Comparison of ENCODE assay signal across 1 cellular context in the genomic region with DNA sequence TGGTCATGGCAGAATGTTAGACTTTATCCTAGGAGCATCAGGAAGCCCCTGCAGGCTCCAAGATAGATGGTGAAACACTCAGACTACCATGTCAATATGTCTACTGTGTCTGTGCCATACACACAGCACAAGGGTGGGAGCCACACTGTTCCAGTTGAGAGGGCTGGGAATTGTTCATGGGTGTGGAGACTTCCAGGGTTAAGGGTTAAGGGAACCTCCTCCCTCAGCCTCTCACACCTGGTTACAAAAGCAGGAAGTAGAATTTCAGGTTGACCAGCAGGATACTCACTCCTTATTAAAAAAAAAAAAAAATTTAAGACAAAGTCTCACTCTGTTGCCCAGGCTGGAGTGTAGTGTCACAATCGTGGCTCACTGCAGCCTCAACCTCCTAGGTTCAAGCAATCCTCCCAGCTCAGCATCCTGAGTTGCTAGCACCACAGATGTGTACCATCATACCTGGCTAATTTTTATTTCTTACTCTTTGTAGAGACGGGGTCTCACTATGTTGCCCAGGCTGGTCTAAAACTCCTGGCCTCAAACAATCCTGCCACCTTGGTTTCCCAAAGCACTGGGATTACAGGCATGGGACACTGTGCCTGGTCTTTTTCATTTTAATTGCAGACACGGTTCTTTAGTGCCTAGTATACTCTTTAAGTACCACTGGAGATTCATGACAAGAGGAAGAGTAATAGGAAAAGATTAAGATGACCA.
TF ChIP-seq lines count a peak whose summit lies in the region.

No MANE protein-coding gene starts in this region.

TF ChIP-seq in IMR-90, 13 proteins besides CTCF, POLR2A, EP300 and RAD21:
- TF ChIP-seq MAFK (IDR thresholded peaks at IDR 0.05; ENCODE audit: low read depth, low read length): no peak
- no peak for TF ChIP-seq CHD1 (IDR thresholded peaks at IDR 0.05; ENCODE audit: low read depth, low read length)
- TF ChIP-seq MAZ (IDR thresholded peaks at IDR 0.05; ENCODE audit: borderline replicate concordance, low read depth, low read length): no peak
- no peak for TF ChIP-seq RFX5 (IDR thresholded peaks at IDR 0.05; ENCODE audit: low read depth, low read length)
- TF ChIP-seq CEBPB (IDR thresholded peaks at IDR 0.05; ENCODE audit: low read depth, low read length): no peak
- TF ChIP-seq FOS (IDR thresholded peaks at IDR 0.05; ENCODE audit: low read depth, low read length): no peak
- TF ChIP-seq, protein P1, sequence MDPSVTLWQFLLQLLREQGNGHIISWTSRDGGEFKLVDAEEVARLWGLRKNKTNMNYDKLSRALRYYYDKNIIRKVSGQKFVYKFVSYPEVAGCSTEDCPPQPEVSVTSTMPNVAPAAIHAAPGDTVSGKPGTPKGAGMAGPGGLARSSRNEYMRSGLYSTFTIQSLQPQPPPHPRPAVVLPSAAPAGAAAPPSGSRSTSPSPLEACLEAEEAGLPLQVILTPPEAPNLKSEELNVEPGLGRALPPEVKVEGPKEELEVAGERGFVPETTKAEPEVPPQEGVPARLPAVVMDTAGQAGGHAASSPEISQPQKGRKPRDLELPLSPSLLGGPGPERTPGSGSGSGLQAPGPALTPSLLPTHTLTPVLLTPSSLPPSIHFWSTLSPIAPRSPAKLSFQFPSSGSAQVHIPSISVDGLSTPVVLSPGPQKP (IDR thresholded peaks at IDR 0.05; ENCODE audit: borderline replicate concordance, low read depth, low read length): no peak
- no peak for TF ChIP-seq SMC3 (IDR thresholded peaks at IDR 0.05; ENCODE audit: low read depth, low read length)
- TF ChIP-seq RCOR1 (IDR thresholded peaks at IDR 0.05; ENCODE audit: insufficient replicate concordance, low read length): no peak
- no peak for TF ChIP-seq BHLHE40 (IDR thresholded peaks at IDR 0.05; ENCODE audit: low read depth, low read length)
- TF ChIP-seq NFE2L2 (IDR thresholded peaks at IDR 0.05; ENCODE audit: low read depth, low read length): no peak
- TF ChIP-seq, protein P2, sequence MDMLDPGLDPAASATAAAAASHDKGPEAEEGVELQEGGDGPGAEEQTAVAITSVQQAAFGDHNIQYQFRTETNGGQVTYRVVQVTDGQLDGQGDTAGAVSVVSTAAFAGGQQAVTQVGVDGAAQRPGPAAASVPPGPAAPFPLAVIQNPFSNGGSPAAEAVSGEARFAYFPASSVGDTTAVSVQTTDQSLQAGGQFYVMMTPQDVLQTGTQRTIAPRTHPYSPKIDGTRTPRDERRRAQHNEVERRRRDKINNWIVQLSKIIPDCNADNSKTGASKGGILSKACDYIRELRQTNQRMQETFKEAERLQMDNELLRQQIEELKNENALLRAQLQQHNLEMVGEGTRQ (IDR thresholded peaks at IDR 0.05; ENCODE audit: low read depth, low read length): no peak
- no peak for TF ChIP-seq MXI1 (IDR thresholded peaks at IDR 0.05; ENCODE audit: borderline replicate concordance, low read depth, low read length)
